In the genomic region with DNA sequence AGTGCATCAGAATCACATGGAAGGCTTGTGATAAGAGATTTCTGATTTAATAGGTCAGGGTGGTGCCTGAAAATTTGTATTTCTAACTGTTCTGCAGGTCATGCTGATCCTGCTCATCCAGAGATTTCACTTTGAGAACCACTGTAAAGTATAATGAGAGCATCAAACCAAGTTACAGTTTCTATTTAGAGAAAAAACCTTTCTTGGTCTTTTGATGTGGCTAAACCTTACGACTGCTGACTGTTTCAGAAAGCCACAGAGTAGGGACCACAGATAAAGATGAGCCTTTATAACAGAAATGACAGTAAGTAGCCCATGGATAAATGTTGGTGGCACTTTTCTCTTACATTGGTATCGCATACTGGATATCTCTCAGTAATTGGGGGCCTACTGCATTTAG, we compare ENCODE assay signal across 1 cellular context.
TF ChIP-seq lines count a peak whose summit lies in the region.

No MANE protein-coding gene starts in this region.

TF ChIP-seq in GM12878, 131 proteins besides CTCF, POLR2A, EP300 and RAD21 (continued from another document):
- TF ChIP-seq, protein P1, sequence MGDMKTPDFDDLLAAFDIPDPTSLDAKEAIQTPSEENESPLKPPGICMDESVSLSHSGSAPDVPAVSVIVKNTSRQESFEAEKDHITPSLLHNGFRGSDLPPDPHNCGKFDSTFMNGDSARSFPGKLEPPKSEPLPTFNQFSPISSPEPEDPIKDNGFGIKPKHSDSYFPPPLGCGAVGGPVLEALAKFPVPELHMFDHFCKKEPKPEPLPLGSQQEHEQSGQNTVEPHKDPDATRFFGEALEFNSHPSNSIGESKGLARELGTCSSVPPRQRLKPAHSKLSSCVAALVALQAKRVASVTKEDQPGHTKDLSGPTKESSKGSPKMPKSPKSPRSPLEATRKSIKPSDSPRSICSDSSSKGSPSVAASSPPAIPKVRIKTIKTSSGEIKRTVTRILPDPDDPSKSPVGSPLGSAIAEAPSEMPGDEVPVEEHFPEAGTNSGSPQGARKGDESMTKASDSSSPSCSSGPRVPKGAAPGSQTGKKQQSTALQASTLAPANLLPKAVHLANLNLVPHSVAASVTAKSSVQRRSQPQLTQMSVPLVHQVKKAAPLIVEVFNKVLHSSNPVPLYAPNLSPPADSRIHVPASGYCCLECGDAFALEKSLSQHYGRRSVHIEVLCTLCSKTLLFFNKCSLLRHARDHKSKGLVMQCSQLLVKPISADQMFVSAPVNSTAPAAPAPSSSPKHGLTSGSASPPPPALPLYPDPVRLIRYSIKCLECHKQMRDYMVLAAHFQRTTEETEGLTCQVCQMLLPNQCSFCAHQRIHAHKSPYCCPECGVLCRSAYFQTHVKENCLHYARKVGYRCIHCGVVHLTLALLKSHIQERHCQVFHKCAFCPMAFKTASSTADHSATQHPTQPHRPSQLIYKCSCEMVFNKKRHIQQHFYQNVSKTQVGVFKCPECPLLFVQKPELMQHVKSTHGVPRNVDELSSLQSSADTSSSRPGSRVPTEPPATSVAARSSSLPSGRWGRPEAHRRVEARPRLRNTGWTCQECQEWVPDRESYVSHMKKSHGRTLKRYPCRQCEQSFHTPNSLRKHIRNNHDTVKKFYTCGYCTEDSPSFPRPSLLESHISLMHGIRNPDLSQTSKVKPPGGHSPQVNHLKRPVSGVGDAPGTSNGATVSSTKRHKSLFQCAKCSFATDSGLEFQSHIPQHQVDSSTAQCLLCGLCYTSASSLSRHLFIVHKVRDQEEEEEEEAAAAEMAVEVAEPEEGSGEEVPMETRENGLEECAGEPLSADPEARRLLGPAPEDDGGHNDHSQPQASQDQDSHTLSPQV (IDR thresholded peaks at IDR 0.05) = no peak
- peak in 1 of 2 experiments; percentile 17; a peak in 1 of 4 replicates for TF ChIP-seq ETV6 (conservative IDR thresholded peaks at IDR 0.05 in 1 of 2, IDR thresholded peaks at IDR 0.05 in 1 of 2; ENCODE audit: borderline replicate concordance in 1 of 2, low read depth in 1 of 2)
- no peak for TF ChIP-seq POLR2AphosphoS5 (IDR thresholded peaks at IDR 0.05; ENCODE audit: low read length)
- TF ChIP-seq CHD2 (IDR thresholded peaks at IDR 0.05; ENCODE audit: borderline replicate concordance, low read depth, low read length) = no peak
- TF ChIP-seq NFIC (IDR thresholded peaks at IDR 0.05; ENCODE audit: low read depth, low read length) = peak; percentile 96
- no peak for TF ChIP-seq RB1 (IDR thresholded peaks at IDR 0.05; ENCODE audit: borderline replicate concordance)
- TF ChIP-seq ZNF24 (IDR thresholded peaks at IDR 0.05) = 0 out of 2 replicates have a peak, but pooled peaks have one; percentile 15
- TF ChIP-seq USF1 (IDR thresholded peaks at IDR 0.05; ENCODE audit: borderline replicate concordance, extremely low read length, insufficient read depth, low read depth, low read length) = no peak
